In genomic region chr10:13371879-13372470, GRCh38 we compare ENCODE assay signal across 8 cellular contexts. TPM values are rescaled to one million over a fixed set of nuclear protein-coding genes. Genes with fewer than 3 reads are reported as not detected.
A peak's percentile ranks its signal among the peaks of the same experiment; 100 is the strongest.
DNase-seq lines count a peak whose midpoint lies in the region; ATAC-seq and TF ChIP-seq lines count a peak whose summit lies in the region.

No MANE protein-coding gene starts in this region.

- no peaks in the 10 kb centered on the region for H3K4me1 ChIP-seq in DND-41 (ENCODE audit: insufficient read depth, low read length)

- H3K9me3 Mint-ChIP-seq in activated naive CD4-positive, alpha-beta T cell treated with anti-CD3 and anti-CD28 coated beads, Interleukin-2, amount 50 U/mL, for 72 hours = no peaks in the 10 kb centered on the region

- H4K20me1 ChIP-seq in DND-41 (ENCODE audit: insufficient read depth, low read length) = no peaks in the 10 kb centered on the region

- H3K27ac ChIP-seq in DND-41 (ENCODE audit: low read length) (no peak overlapping the region), SK-N-MC (no peak overlapping the region)

- H3K79me2 ChIP-seq in DND-41 (ENCODE audit: insufficient read depth, low read length) = no peaks in the 10 kb centered on the region

- intact Hi-C loops in head of caudate nucleus (cut with DNase I) = loop anchor here (5.0 kb wide), 1 partner anchor 65 kb away; no protein-coding TSS in a partner anchor
- intact Hi-C loops in posterior vena cava (cut with DNase I) = no loop called here

- peak; percentile 76 for DNase-seq in DND-41
- peak; percentile 28 for DNase-seq in GOT3 (lab: John Stamatoyannopoulos, UW)
- DNase-seq in NAMALWA (ENCODE audit: low spot score) = peak; percentile 92
- peak; percentile 18 for DNase-seq in SK-N-MC (ENCODE audit: low read depth, low spot score)
- DNase-seq in activated naive CD4-positive, alpha-beta T cell treated with anti-CD3 and anti-CD28 coated beads, Interleukin-2, amount 50 U/mL, for 72 hours (ENCODE audit: low spot score in 2 of 2) = peak; percentile 59 to 78
- DNase-seq in head of caudate nucleus = peak; percentile 53 to 90 (median 74)
- DNase-seq in posterior vena cava (ENCODE audit: low spot score) = peak; percentile 80

- no peaks in the 10 kb centered on the region for H3K36me3 Mint-ChIP-seq in activated naive CD4-positive, alpha-beta T cell treated with anti-CD3 and anti-CD28 coated beads, Interleukin-2, amount 50 U/mL, for 72 hours

- no peak overlapping the region for H2AFZ ChIP-seq in DND-41 (ENCODE audit: low read depth, low read length)

- peak; percentile 98 for TF ChIP-seq CTCF in DND-41 (IDR thresholded peaks at IDR 0.05; ENCODE audit: borderline replicate concordance, extremely low read depth, low read length, poor library complexity, severe bottlenecking)

- H3K4me3 ChIP-seq in DND-41 (ENCODE audit: low read depth in 1 of 2, low read length in 2 of 2) (no peak overlapping the region), SK-N-MC (no peak overlapping the region)

- ATAC-seq in DND-41 (ENCODE audit: insufficient read depth, low read depth) = peak; percentile 100
- ATAC-seq in activated naive CD4-positive, alpha-beta T cell treated with anti-CD3 and anti-CD28 coated beads, Interleukin-2, amount 50 U/mL, for 72 hours = peak; percentile 92 to 94
- ATAC-seq in GM19328 (IDR thresholded peaks at IDR 0.05; ENCODE audit: unreplicated experiment) = no peak

- H3K9me3 ChIP-seq in DND-41 (ENCODE audit: insufficient read depth, low read length, severe bottlenecking) (no peaks in the 10 kb centered on the region), SK-N-MC (ENCODE audit: low read depth, low read length) (no peaks in the 10 kb centered on the region)

- no peak overlapping the region for H3K9ac ChIP-seq in DND-41 (ENCODE audit: low read depth, low read length)
- H3K9ac ChIP-seq in SK-N-MC (ENCODE audit: insufficient read length) = no peak overlapping the region

- no peaks in the 10 kb centered on the region for H3K27me3 ChIP-seq in DND-41 (ENCODE audit: insufficient read depth, low read length, poor library complexity)

- H3K4me2 ChIP-seq in DND-41 (ENCODE audit: insufficient read depth, low read length) = no peak overlapping the region

- H3K36me3 ChIP-seq in DND-41 (ENCODE audit: insufficient read depth, low read length) = no peaks in the 10 kb centered on the region
- no peaks in the 10 kb centered on the region for H3K36me3 ChIP-seq in SK-N-MC (ENCODE audit: insufficient read depth, low read length)

- H3K27ac Mint-ChIP-seq in activated naive CD4-positive, alpha-beta T cell treated with anti-CD3 and anti-CD28 coated beads, Interleukin-2, amount 50 U/mL, for 72 hours = no peak overlapping the region

RNA-seq across cellular contexts. Expression of gene SEPHS1, which starts 23.9 kb away (rescaled TPM):
- total RNA-seq in activated naive CD4-positive, alpha-beta T cell treated with anti-CD3 and anti-CD28 coated beads, Interleukin-2, amount 50 U/mL, for 72 hours = 10 to 100 TPM; 60.3 to 67.9 TPM
- 10 to 100 TPM; 29.7 to 30.7 TPM for total RNA-seq in posterior vena cava

Comparison
In these comparisons a context has a peak if more than half of its experiments do, and no peak if none do; other contexts are left out.
1. DNase-seq: peak in every context shown above with its lines; median percentile 92 in NAMALWA; 80 in posterior vena cava; 76 in DND-41; 74 in head of caudate nucleus; 68 in activated naive CD4-positive, alpha-beta T cell treated with anti-CD3 and anti-CD28 coated beads, Interleukin-2, amount 50 U/mL, for 72 hours; 28 in GOT3; 18 in SK-N-MC.